Comparison of ENCODE assay signal across 11 cellular contexts in genomic region chr12:45988259-45988658, GRCh38. TPM values are rescaled to one million over a fixed set of nuclear protein-coding genes. Genes with fewer than 3 reads are reported as not detected.
A peak's percentile ranks its signal among the peaks of the same experiment; 100 is the strongest.
DNase-seq lines count a peak whose midpoint lies in the region; ATAC-seq and TF ChIP-seq lines count a peak whose summit lies in the region.
"Had no signal": no experiment of that assay in that cellular context is flagged by ENCODE, and none has a peak within 500 bp of the region (broad histone marks: within the 10 kb centered on the region; RNA-seq: fewer than 3 reads in every experiment).

No MANE protein-coding gene starts in this region.

- no peak overlapping the region for H3K4me3 ChIP-seq in brain microvascular endothelial cell (ENCODE audit: low read depth, low read length)

- H3K36me3 Mint-ChIP-seq in Calu3 (ENCODE audit: insufficient read depth, unreplicated experiment) (peaks cover 39% of the 10 kb centered on the region), IgD-negative memory B cell (peaks cover 3% of the 10 kb centered on the region), nephron (ENCODE audit: low read depth) (peaks cover 33% of the 10 kb centered on the region), glutamatergic neuron (ENCODE audit: unreplicated experiment) (no peaks in the 10 kb centered on the region)

- in situ Hi-C loops in brain microvascular endothelial cell (cut with HindIII; ENCODE audit: low pct_ligation_motif_present, low sequenced_read_pairs): no loop called here

- ATAC-seq in HG03565 (IDR thresholded peaks at IDR 0.05; ENCODE audit: unreplicated experiment): no peak
- no peak for ATAC-seq in GM18511 (IDR thresholded peaks at IDR 0.05; ENCODE audit: unreplicated experiment)

- CTCF ChIA-PET in Calu3 (lab: Charles Lee): no interaction called here

- H3K27me3 Mint-ChIP-seq in Calu3 (ENCODE audit: unreplicated experiment) (no peaks in the 10 kb centered on the region), IgD-negative memory B cell (no peaks in the 10 kb centered on the region), nephron (ENCODE audit: low read depth) (no peaks in the 10 kb centered on the region), glutamatergic neuron (ENCODE audit: unreplicated experiment) (peaks cover 18% of the 10 kb centered on the region)

- no peaks in the 10 kb centered on the region for H3K27me3 ChIP-seq in brain microvascular endothelial cell (replicated peaks)

- no TSS peak for BruUV-seq in Calu3 (replicated peaks; lab: Mats Ljungman, UMichigan)

- H3K9me3 Mint-ChIP-seq in Calu3 (ENCODE audit: low read depth, unreplicated experiment) (no peaks in the 10 kb centered on the region), IgD-negative memory B cell (no peaks in the 10 kb centered on the region), nephron (no peaks in the 10 kb centered on the region), glutamatergic neuron (ENCODE audit: unreplicated experiment) (peaks cover 7% of the 10 kb centered on the region)

- H3K4me3 Mint-ChIP-seq in Calu3 (ENCODE audit: low read depth, unreplicated experiment) (peak overlapping the region; percentile 68), IgD-negative memory B cell (peak overlapping the region in 3 of 4 donors; percentile 77 to 98 (median 84)), nephron (peak overlapping the region; percentile 90 to 96 (median 91)), glutamatergic neuron (ENCODE audit: unreplicated experiment) (no peak overlapping the region)

- peak overlapping the region; percentile 39 for H3K27ac Mint-ChIP-seq in Calu3 (ENCODE audit: unreplicated experiment)
- peak overlapping the region; percentile 51 to 100 (median 98) for H3K27ac Mint-ChIP-seq in IgD-negative memory B cell
- peak overlapping the region; percentile 69 to 100 (median 99) for H3K27ac Mint-ChIP-seq in nephron
- H3K27ac Mint-ChIP-seq in glutamatergic neuron (ENCODE audit: unreplicated experiment): no peak overlapping the region

- H3K36me3 ChIP-seq in brain microvascular endothelial cell (replicated peaks): no peaks in the 10 kb centered on the region

- DNase-seq in Calu3 (no peak), brain microvascular endothelial cell (peak; percentile 23), glutamatergic neuron (no peak), D341Med (ENCODE audit: low spot score) (no peak)
- DNase-seq: KG1; stimulated activated CD4-positive, alpha-beta T cell treated with anti-CD3 and anti-CD28 coated beads, Interleukin-2, amount 100 ng/mL, for 24 hours had no signal

- H3K4me1 Mint-ChIP-seq in Calu3 (ENCODE audit: low read depth, unreplicated experiment): peaks cover 43% of the 10 kb centered on the region
- H3K4me1 Mint-ChIP-seq in IgD-negative memory B cell: peaks cover 49 to 63% (median 53%) of the 10 kb centered on the region in 3 donors
- peaks cover 68% of the 10 kb centered on the region for H3K4me1 Mint-ChIP-seq in nephron
- H3K4me1 Mint-ChIP-seq in glutamatergic neuron (ENCODE audit: low read depth, unreplicated experiment): peaks cover 16% of the 10 kb centered on the region

- TF ChIP-seq CTCF in Calu3 (IDR thresholded peaks at IDR 0.05; ENCODE audit: unreplicated experiment) (no peak), brain microvascular endothelial cell (IDR thresholded peaks at IDR 0.05; ENCODE audit: low read depth, low read length, missing control alignments) (no peak), nephron (IDR thresholded peaks at IDR 0.05; ENCODE audit: unreplicated experiment in 3 of 3) (no peak), glutamatergic neuron (IDR thresholded peaks at IDR 0.05; ENCODE audit: partially characterized antibody, unreplicated experiment) (no peak)

- intact Hi-C loops in Calu3 (cut with micrococcal nuclease; ENCODE audit: unreplicated experiment): no loop called here

- H3K27ac ChIP-seq in brain microvascular endothelial cell: no peak overlapping the region
- H3K27ac ChIP-seq: epithelial cell of prostate had no signal

RNA-seq across cellular contexts. Expression of gene SCAF11, which starts 2.1 kb away (rescaled TPM):
- total RNA-seq in Calu3 (2022): 62.3 and 78.8 TPM in 2 replicates
- 123 TPM for polyA plus RNA-seq in IgD-negative memory B cell
- total RNA-seq in glutamatergic neuron (ENCODE audit: unreplicated experiment): 63.4 TPM
